Comparison of ENCODE assay signal across 8 cellular contexts in the genomic region with DNA sequence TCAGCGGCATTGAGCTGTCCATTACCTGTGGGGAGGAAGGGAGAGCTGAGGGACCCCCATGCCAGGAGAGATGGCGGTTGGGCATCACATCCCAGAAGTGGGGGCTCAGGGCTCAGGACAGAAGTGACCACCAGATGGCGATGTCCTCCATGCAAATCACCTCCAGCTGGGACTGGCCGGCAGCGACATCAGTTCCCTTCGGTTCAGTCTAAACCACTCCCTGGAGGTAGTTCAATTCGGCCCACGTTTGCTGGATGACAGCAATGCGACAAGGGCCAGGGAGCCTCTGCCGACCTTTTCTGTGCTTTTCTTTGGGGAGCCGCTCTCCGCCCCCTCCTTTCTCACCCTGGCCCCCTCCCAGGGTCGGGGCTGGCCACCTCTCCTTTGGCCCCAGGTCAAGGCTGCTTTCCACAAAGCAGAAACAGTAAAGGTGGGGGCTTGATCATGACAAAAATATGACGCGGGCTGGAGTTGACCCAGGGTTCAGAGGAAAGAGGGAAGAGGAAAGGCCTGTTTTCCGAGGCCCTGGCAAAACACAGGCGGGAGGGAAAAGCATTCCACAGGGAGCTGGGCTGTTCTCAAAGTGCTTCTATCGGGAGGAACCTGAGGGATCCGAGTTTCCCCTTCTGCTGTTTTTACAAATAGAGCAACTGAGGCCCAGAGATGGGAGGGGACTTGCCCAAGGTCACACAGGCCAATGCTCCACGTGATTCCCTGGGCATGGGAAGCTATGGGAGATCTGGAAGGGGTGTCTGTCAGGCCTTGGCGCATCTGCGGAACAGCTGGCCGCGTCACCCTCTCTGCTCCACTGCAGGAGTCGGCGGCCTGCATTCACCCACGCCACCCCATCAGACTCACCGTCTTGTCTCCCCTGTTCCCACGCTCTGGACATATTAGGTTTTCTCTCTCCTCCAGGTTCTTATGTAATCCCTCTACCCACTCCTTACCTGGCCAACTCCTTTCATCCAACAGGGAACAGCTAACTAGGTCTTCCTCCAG. TPM values are rescaled to one million over a fixed set of nuclear protein-coding genes. Genes with fewer than 3 reads are reported as not detected.
DNase-seq lines count a peak whose midpoint lies in the region; ATAC-seq and TF ChIP-seq lines count a peak whose summit lies in the region.

No MANE protein-coding gene starts in this region.

- intact Hi-C loops in CD4-positive, alpha-beta T cell (cut with DNase I, micrococcal nuclease): loop anchor here (1.0 to 5.0 kb wide), 4 partner anchors 268 to 520 kb away; no protein-coding TSS in a partner anchor
- intact Hi-C loops in Right ventricle myocardium inferior (cut with DNase I): loop anchor here (1.0 to 5.0 kb wide), 5 partner anchors 268 to 674 kb away; no protein-coding TSS in a partner anchor
- intact Hi-C loops in thyroid gland (cut with DNase I): loop anchor here (2.0 to 5.0 kb wide), 2 partner anchors 458 to 472 kb away; no protein-coding TSS in a partner anchor

- peak overlapping the region; percentile 41 for H2AFZ ChIP-seq in parathyroid adenoma

- WGBS in thyroid gland, 2 donors: 42 to 47% methylated on average over 28 of the region's 29 CpGs

- H3K4me1 ChIP-seq in parathyroid adenoma: peaks cover 4% of the 10 kb centered on the region
- peaks cover 6 to 38% of the 10 kb centered on the region in 2 donors for H3K4me1 ChIP-seq in thyroid gland

- peak overlapping the region; percentile 11 for H3K4me3 ChIP-seq in parathyroid adenoma (ENCODE audit: low read depth, low read length)
- no peak overlapping the region for H3K4me3 ChIP-seq in thyroid gland (replicated peaks in 1 of 3)

- CTCF ChIA-PET in CD4-positive, alpha-beta T cell (lab: Charles Lee): interaction anchor here (0.6 to 2.9 kb wide), 3 partner anchors 12 to 500 kb away, joined by 3 to 21 read pairs (median 3); no protein-coding TSS in a partner anchor

- H3K9me3 Mint-ChIP-seq in CD4-positive, alpha-beta T cell: no peaks in the 10 kb centered on the region
- H3K9me3 Mint-ChIP-seq in activated naive CD8-positive, alpha-beta T cell treated with anti-CD3 and anti-CD28 coated beads, Interleukin-2, amount 10 ng/mL, durations not matched to agents 7 days and 5 days: no peaks in the 10 kb centered on the region

- no peaks in the 10 kb centered on the region for H3K4me1 Mint-ChIP-seq in CD4-positive, alpha-beta T cell (ENCODE audit: low read depth)
- H3K4me1 Mint-ChIP-seq in activated naive CD8-positive, alpha-beta T cell treated with anti-CD3 and anti-CD28 coated beads, Interleukin-2, amount 10 ng/mL, durations not matched to agents 7 days and 5 days: no peaks in the 10 kb centered on the region

- H3K79me2 ChIP-seq in parathyroid adenoma: no peaks in the 10 kb centered on the region

- peak; percentile 39 for ATAC-seq in CD4-positive, alpha-beta T cell (ENCODE audit: poor library complexity)
- peak; percentile 88 for ATAC-seq in SK-N-SH treated with all-trans-retinoic acid at 6 μM for 48 hours
- peak; percentile 73 for ATAC-seq in activated naive CD8-positive, alpha-beta T cell treated with anti-CD3 and anti-CD28 coated beads, Interleukin-2, amount 10 ng/mL, durations not matched to agents 7 days and 5 days (ENCODE audit: low read depth)
- ATAC-seq in Right ventricle myocardium inferior: peak; percentile 77
- ATAC-seq in GM21390 (IDR thresholded peaks at IDR 0.05; ENCODE audit: unreplicated experiment): no peak

- no peak overlapping the region for H3K4me2 ChIP-seq in parathyroid adenoma (ENCODE audit: low read length)

- peak; percentile 38 to 65 (median 47) for DNase-seq in CD4-positive, alpha-beta T cell
- peak; percentile 84 for DNase-seq in HPDE6-E6E7 (ENCODE audit: extremely low spot score)
- DNase-seq in activated naive CD8-positive, alpha-beta T cell treated with anti-CD3 and anti-CD28 coated beads, Interleukin-2, amount 10 ng/mL, durations not matched to agents 7 days and 5 days: peak; percentile 61
- DNase-seq in Right ventricle myocardium inferior (ENCODE audit: missing footprints): peak; percentile 92
- DNase-seq in thyroid gland: peak; percentile 84 to 85

- POLR2A ChIA-PET in CD4-positive, alpha-beta T cell (lab: Charles Lee): no interaction called here
- POLR2A ChIA-PET in activated naive CD8-positive, alpha-beta T cell treated with anti-CD3 and anti-CD28 coated beads, Interleukin-2, amount 10 ng/mL, durations not matched to agents 7 days and 5 days (lab: Charles Lee): interaction anchor here (1.0 kb wide), 1 partner anchor 268 kb away, joined by 3 read pairs; no protein-coding TSS in a partner anchor

- peaks cover 8% of the 10 kb centered on the region for H3K27me3 ChIP-seq in CD4-positive, alpha-beta T cell (ENCODE audit: control insufficient read depth, insufficient read depth, low read length)
- no peaks in the 10 kb centered on the region for H3K27me3 ChIP-seq in parathyroid adenoma (ENCODE audit: control insufficient read depth, insufficient read depth, low read length)
- no peaks in the 10 kb centered on the region for H3K27me3 ChIP-seq in thyroid gland

- TF ChIP-seq CTCF in CD4-positive, alpha-beta T cell (IDR thresholded peaks at IDR 0.05): peak; percentile 63
- peak; percentile 70 for TF ChIP-seq CTCF in parathyroid adenoma (IDR thresholded peaks at IDR 0.05)
- peak; percentile 62 to 89 (median 81) for TF ChIP-seq CTCF in thyroid gland (IDR thresholded peaks at IDR 0.05)

- H3K27ac Mint-ChIP-seq in CD4-positive, alpha-beta T cell: no peak overlapping the region
- H3K27ac Mint-ChIP-seq in activated naive CD8-positive, alpha-beta T cell treated with anti-CD3 and anti-CD28 coated beads, Interleukin-2, amount 10 ng/mL, durations not matched to agents 7 days and 5 days: no peak overlapping the region

- peaks cover 7% of the 10 kb centered on the region for H3K27me3 Mint-ChIP-seq in CD4-positive, alpha-beta T cell
- no peaks in the 10 kb centered on the region for H3K27me3 Mint-ChIP-seq in activated naive CD8-positive, alpha-beta T cell treated with anti-CD3 and anti-CD28 coated beads, Interleukin-2, amount 10 ng/mL, durations not matched to agents 7 days and 5 days

- TF ChIP-seq POLR2A in thyroid gland (IDR thresholded peaks at IDR 0.05): no peak

- H3K36me3 Mint-ChIP-seq in CD4-positive, alpha-beta T cell (ENCODE audit: low read depth): no peaks in the 10 kb centered on the region
- H3K36me3 Mint-ChIP-seq in activated naive CD8-positive, alpha-beta T cell treated with anti-CD3 and anti-CD28 coated beads, Interleukin-2, amount 10 ng/mL, durations not matched to agents 7 days and 5 days: no peaks in the 10 kb centered on the region

- no peak overlapping the region for H3K4me3 Mint-ChIP-seq in CD4-positive, alpha-beta T cell
- no peak overlapping the region for H3K4me3 Mint-ChIP-seq in activated naive CD8-positive, alpha-beta T cell treated with anti-CD3 and anti-CD28 coated beads, Interleukin-2, amount 10 ng/mL, durations not matched to agents 7 days and 5 days

- no peaks in the 10 kb centered on the region for H3K9me3 ChIP-seq in CD4-positive, alpha-beta T cell (ENCODE audit: control insufficient read depth, low read length)
- H3K9me3 ChIP-seq in parathyroid adenoma (ENCODE audit: control insufficient read depth, low read length): no peaks in the 10 kb centered on the region
- no peaks in the 10 kb centered on the region for H3K9me3 ChIP-seq in thyroid gland

- H3K9ac ChIP-seq in parathyroid adenoma: no peak overlapping the region

- H3K27ac ChIP-seq in CD4-positive, alpha-beta T cell (ENCODE audit: low read depth, low read length): no peak overlapping the region
- H3K27ac ChIP-seq in parathyroid adenoma (peak overlapping the region; percentile 72), thyroid gland (peak overlapping the region; percentile 54 to 73 (median 57))

- H3K36me3 ChIP-seq in parathyroid adenoma (ENCODE audit: control insufficient read depth, insufficient read depth, low read length) (no peaks in the 10 kb centered on the region), thyroid gland (no peaks in the 10 kb centered on the region)

TF ChIP-seq in SK-N-SH treated with all-trans-retinoic acid at 6 μM for 48 hours, 23 proteins besides CTCF, POLR2A, EP300 and RAD21 (continues in another document):
- TF ChIP-seq ARNTL (CRISPR knock-in tag; IDR thresholded peaks at IDR 0.05; ENCODE audit: borderline replicate concordance, low read depth): no peak
- TF ChIP-seq, protein P1, sequence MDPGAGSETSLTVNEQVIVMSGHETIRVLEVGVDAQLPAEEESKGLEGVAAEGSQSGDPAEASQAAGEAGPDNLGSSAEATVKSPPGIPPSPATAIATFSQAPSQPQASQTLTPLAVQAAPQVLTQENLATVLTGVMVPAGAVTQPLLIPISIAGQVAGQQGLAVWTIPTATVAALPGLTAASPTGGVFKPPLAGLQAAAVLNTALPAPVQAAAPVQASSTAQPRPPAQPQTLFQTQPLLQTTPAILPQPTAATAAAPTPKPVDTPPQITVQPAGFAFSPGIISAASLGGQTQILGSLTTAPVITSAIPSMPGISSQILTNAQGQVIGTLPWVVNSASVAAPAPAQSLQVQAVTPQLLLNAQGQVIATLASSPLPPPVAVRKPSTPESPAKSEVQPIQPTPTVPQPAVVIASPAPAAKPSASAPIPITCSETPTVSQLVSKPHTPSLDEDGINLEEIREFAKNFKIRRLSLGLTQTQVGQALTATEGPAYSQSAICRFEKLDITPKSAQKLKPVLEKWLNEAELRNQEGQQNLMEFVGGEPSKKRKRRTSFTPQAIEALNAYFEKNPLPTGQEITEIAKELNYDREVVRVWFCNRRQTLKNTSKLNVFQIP (CRISPR knock-in tag; IDR thresholded peaks at IDR 0.05; ENCODE audit: borderline replicate concordance, low read depth): no peak
- TF ChIP-seq OSR1 (CRISPR knock-in tag; IDR thresholded peaks at IDR 0.05): no peak
- no peak for TF ChIP-seq TOX (CRISPR knock-in tag; IDR thresholded peaks at IDR 0.05; ENCODE audit: borderline replicate concordance)
- no peak for TF ChIP-seq ESRRG (CRISPR knock-in tag; IDR thresholded peaks at IDR 0.05)

RNA-seq across cellular contexts. Expression of a gene that starts 54.7 kb away (rescaled TPM):
- 100 to 1,000 TPM; 161 to 169 TPM for total RNA-seq in CD4-positive, alpha-beta T cell
- 100 to 1,000 TPM in 1 of 2 experiments, 10 to 100 TPM in 1; 93.5 to 101 TPM for total RNA-seq in activated naive CD8-positive, alpha-beta T cell treated with anti-CD3 and anti-CD28 coated beads, Interleukin-2, amount 10 ng/mL, durations not matched to agents 7 days and 5 days
- total RNA-seq in Right ventricle myocardium inferior: 35.8 TPM
- 100 to 1,000 TPM; 197 to 321 (median 253) TPM for total RNA-seq in thyroid gland
